In genomic region chr4:40484346-40484745, GRCh38 we compare ENCODE assay signal across 1 cellular context.
TF ChIP-seq lines count a peak whose summit lies in the region.

No MANE protein-coding gene starts in this region.

TF ChIP-seq in H1, 55 proteins besides CTCF, POLR2A, EP300 and RAD21 (continued from another document):
- TF ChIP-seq ATF2 (IDR thresholded peaks at IDR 0.05; ENCODE audit: low read length) (no peak), EZH2 (IDR thresholded peaks at IDR 0.05; ENCODE audit: low read depth, low read length, severe bottlenecking) (no peak), SP4 (IDR thresholded peaks at IDR 0.05; ENCODE audit: low read length) (no peak), TEAD4 (IDR thresholded peaks at IDR 0.05; ENCODE audit: low read depth, low read length) (no peak), GTF2F1 (IDR thresholded peaks at IDR 0.05; ENCODE audit: borderline replicate concordance, low read depth, low read length) (no peak), SP2 (IDR thresholded peaks at IDR 0.05; ENCODE audit: low read length) (no peak), RXRA (IDR thresholded peaks at IDR 0.05; ENCODE audit: insufficient read depth, low read depth, low read length) (no peak), TBP (IDR thresholded peaks at IDR 0.05; ENCODE audit: low read depth, low read length) (no peak), USF2 (IDR thresholded peaks at IDR 0.05; ENCODE audit: low read length) (no peak), CHD2 (IDR thresholded peaks at IDR 0.05; ENCODE audit: low read length) (no peak), CREB1 (IDR thresholded peaks at IDR 0.05) (no peak), CBX8 (IDR thresholded peaks at IDR 0.05; ENCODE audit: borderline replicate concordance, low read depth, low read length) (no peak), BACH1 (IDR thresholded peaks at IDR 0.05; ENCODE audit: low read length) (no peak), YY1 (IDR thresholded peaks at IDR 0.05; ENCODE audit: low read depth, low read length) (no peak)
TF ChIP-seq in H1: peak in this region for 0.
